In genomic region chr11:829946-830294, GRCh38 we compare ENCODE assay signal across 8 cellular contexts. TPM values are rescaled to one million over a fixed set of nuclear protein-coding genes. Genes with fewer than 3 reads are reported as not detected.
DNase-seq lines count a peak whose midpoint lies in the region; FAIRE-seq and TF ChIP-seq lines count a peak whose summit lies in the region.

No MANE protein-coding gene starts in this region.

- CTCF ChIA-PET in MCF 10A (lab: Yijun Ruan, JAX), result no interaction called here

- no peaks in the 10 kb centered on the region for H3K36me3 ChIP-seq in breast epithelium
- H3K36me3 ChIP-seq in mucosa of rectum (ENCODE audit: control insufficient read depth in 2 of 2, insufficient read depth in 2 of 2, low read length in 2 of 2), result peaks cover 0 to 3% of the 10 kb centered on the region in 2 donors
- H3K36me3 ChIP-seq in uterus, result no peaks in the 10 kb centered on the region

- POLR2A ChIA-PET in MCF 10A (lab: Yijun Ruan, JAX), result interaction anchor here (1.3 to 11.4 kb wide), 2 partner anchors 11 to 33 kb away, joined by 4 to 274 read pairs; partner anchors contain the start of gene PNPLA2

- no peak overlapping the region for H3K9ac ChIP-seq in mucosa of rectum (ENCODE audit: low read depth in 1 of 2, low read length in 2 of 2)

- peaks cover 24% of the 10 kb centered on the region for H3K36me3 Mint-ChIP-seq in MCF 10A (ENCODE audit: insufficient read depth, unreplicated experiment)

- H3K9me3 Mint-ChIP-seq in MCF 10A (ENCODE audit: unreplicated experiment), result no peaks in the 10 kb centered on the region

- no peak for TF ChIP-seq POLR2A in breast epithelium (IDR thresholded peaks at IDR 0.05)
- no peak for TF ChIP-seq POLR2A in uterus (IDR thresholded peaks at IDR 0.05)

- H3K27me3 Mint-ChIP-seq in MCF 10A (ENCODE audit: insufficient read depth, unreplicated experiment), result no peaks in the 10 kb centered on the region

- H3K4me3 ChIP-seq in breast epithelium, result peak overlapping the region; percentile 36 to 79 (median 45)
- H3K4me3 ChIP-seq in cardiac fibroblast (replicated peaks in 1 of 2; ENCODE audit: low read depth in 2 of 2, low read length in 2 of 2), result peak overlapping the region; percentile 18 to 19
- peak overlapping the region; percentile 41 to 65 for H3K4me3 ChIP-seq in mucosa of rectum (ENCODE audit: low read length in 2 of 2)
- H3K4me3 ChIP-seq in uterus, result peak overlapping the region; percentile 10 to 23

- no peaks in the 10 kb centered on the region for H3K27me3 ChIP-seq in breast epithelium
- H3K27me3 ChIP-seq in mucosa of rectum (ENCODE audit: control insufficient read depth in 2 of 2, insufficient read depth in 2 of 2, low read length in 2 of 2), result no peaks in the 10 kb centered on the region
- H3K27me3 ChIP-seq in uterus, result peaks cover 20 to 24% of the 10 kb centered on the region in 2 donors

- no peak for DNase-seq in breast epithelium (ENCODE audit: low spot score in 2 of 2)
- DNase-seq in MCF 10A (ENCODE audit: unreplicated experiment), result no peak
- no peak for DNase-seq in cardiac fibroblast (ENCODE audit: low read depth in 2 of 2)
- DNase-seq in uterus, result no peak
- no peak for DNase-seq in urothelium cell line (ENCODE audit: low spot score)
- no peak for DNase-seq in germinal center (ENCODE audit: low spot score)
- DNase-seq in retina, result no peak

- FAIRE-seq in urothelium cell line (lab: Jason Lieb, UNC), result no peak

- no peak for TF ChIP-seq CTCF in breast epithelium (IDR thresholded peaks at IDR 0.05)
- TF ChIP-seq CTCF in MCF 10A (IDR thresholded peaks at IDR 0.05; ENCODE audit: unreplicated experiment), result no peak
- no peak for TF ChIP-seq CTCF in cardiac fibroblast (IDR thresholded peaks at IDR 0.05; ENCODE audit: low read depth, low read length)
- no peak for TF ChIP-seq CTCF in uterus (IDR thresholded peaks at IDR 0.05)

- intact Hi-C loops in breast epithelium (cut with DNase I; ENCODE audit: low total_unique reads) (no loop called here), MCF 10A (cut with micrococcal nuclease) (no loop called here), uterus (cut with DNase I; ENCODE audit: low total_unique reads) (no loop called here)

- no peaks in the 10 kb centered on the region for H3K9me3 ChIP-seq in breast epithelium
- no peaks in the 10 kb centered on the region for H3K9me3 ChIP-seq in mucosa of rectum (ENCODE audit: control insufficient read depth in 2 of 2, low read length in 2 of 2)
- H3K9me3 ChIP-seq in uterus, result no peaks in the 10 kb centered on the region

- peaks cover 37 to 52% of the 10 kb centered on the region in 2 donors for H3K4me1 ChIP-seq in breast epithelium
- H3K4me1 ChIP-seq in mucosa of rectum (ENCODE audit: control insufficient read depth in 2 of 2, insufficient read depth in 2 of 2, low read length in 2 of 2), result peaks cover 67 to 81% of the 10 kb centered on the region in 2 donors
- H3K4me1 ChIP-seq in uterus, result peaks cover 0 to 63% of the 10 kb centered on the region in 2 donors

- peaks cover 17% of the 10 kb centered on the region for H3K4me1 Mint-ChIP-seq in MCF 10A (ENCODE audit: insufficient read depth, unreplicated experiment)

- no peak overlapping the region for H3K4me3 Mint-ChIP-seq in MCF 10A (ENCODE audit: unreplicated experiment)

- H3K27ac ChIP-seq in breast epithelium (peak overlapping the region in 1 of 2 donors; percentile 94), mucosa of rectum (ENCODE audit: low read depth in 2 of 2, low read length in 2 of 2) (peak overlapping the region in 1 of 2 donors; percentile 91), uterus (peak overlapping the region in 1 of 2 donors; percentile 53)

- BruUV-seq in MCF 10A (replicated peaks; lab: Mats Ljungman, UMichigan), result no TSS peak

- H3K27ac Mint-ChIP-seq in MCF 10A (ENCODE audit: low read depth, unreplicated experiment), result no peak overlapping the region

RNA-seq across cellular contexts. Expression of gene CRACR2B, which starts 2.2 kb away (rescaled TPM):
- total RNA-seq in breast epithelium (100 to 1,000 TPM in 1 of 3 donors, 10 to 100 TPM in 2; 14.7 to 152 (median 86.2) TPM), MCF 10A (2022) (1.2 and 1.9 TPM in 2 replicates), uterus (10 to 100 TPM in 1 of 4 donors, 1 to 10 TPM in 2, under 1 TPM in 1; 0.77 to 15.5 (median 2.5) TPM)

RNA-seq across cellular contexts. Expression of gene CD151, which starts 2.8 kb away (rescaled TPM):
- 100 to 1,000 TPM; 209 to 847 (median 343) TPM for total RNA-seq in breast epithelium
- total RNA-seq in MCF 10A (2022), result 404 and 412 TPM in 2 replicates
- 100 to 1,000 TPM in 3 of 4 donors, 10 to 100 TPM in 1; 76.8 to 382 (median 259) TPM for total RNA-seq in uterus

RNA-seq across cellular contexts. Expression of gene PNPLA2, which starts 11.2 kb away (rescaled TPM):
- total RNA-seq in breast epithelium (100 to 1,000 TPM; 103 to 266 (median 109) TPM), MCF 10A (2022) (100 and 112 TPM in 2 replicates), uterus (10 to 100 TPM; 16.9 to 96.2 (median 37.1) TPM)

RNA-seq across cellular contexts. Expression of gene POLR2L, which starts 12.4 kb away (rescaled TPM):
- total RNA-seq in breast epithelium (100 to 1,000 TPM in 1 of 3 donors, 10 to 100 TPM in 2; 51.8 to 126 (median 96.7) TPM), MCF 10A (2022) (96.9 and 118 TPM in 2 replicates), uterus (10 to 100 TPM; 10.5 to 81.5 (median 42.8) TPM)

RNA-seq across cellular contexts. Expression of gene TSPAN4, which starts 12.7 kb away (rescaled TPM):
- total RNA-seq in breast epithelium (100 to 1,000 TPM in 2 of 3 donors, 10 to 100 TPM in 1; 72.4 to 217 (median 107) TPM), MCF 10A (2022) (118 and 148 TPM in 2 replicates), uterus (100 to 1,000 TPM in 2 of 4 donors, 10 to 100 TPM in 2; 68.4 to 119 (median 105) TPM)
